In the genomic region with DNA sequence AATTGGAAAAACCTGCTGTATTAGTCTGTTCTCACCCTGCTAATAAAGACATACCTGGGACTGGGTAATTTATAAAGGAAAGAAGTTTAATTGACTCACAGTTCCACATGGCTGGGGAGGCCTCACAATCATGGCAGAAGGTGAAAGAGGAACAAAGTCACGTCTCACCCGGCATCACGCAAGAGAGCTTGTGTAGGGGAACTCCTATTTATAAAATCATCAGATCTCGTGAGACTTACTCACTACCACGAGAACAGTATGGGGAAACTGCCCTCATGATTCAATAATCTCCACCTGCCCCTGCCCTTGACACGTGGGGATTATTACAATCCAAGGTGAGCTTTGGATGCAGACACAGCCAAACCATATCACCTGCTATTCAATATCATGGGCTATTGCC, we compare ENCODE assay signal across 7 cellular contexts.
DNase-seq lines count a peak whose midpoint lies in the region; ATAC-seq, FAIRE-seq and TF ChIP-seq lines count a peak whose summit lies in the region.
"Not testable (repeated sequence)": the region's sequence is repeated elsewhere in the genome, so short reads cannot be mapped to it uniquely, and the experiment has no call there.

No MANE protein-coding gene starts in this region.

- TF ChIP-seq CTCF in NB4 (IDR thresholded peaks at IDR 0.05; ENCODE audit: low read depth, low read length); astrocyte (IDR thresholded peaks at IDR 0.05; ENCODE audit: insufficient read depth, low read depth, low read length): not testable (repeated sequence)

- H3K79me2 ChIP-seq in astrocyte (ENCODE audit: insufficient read depth, low read length) = not testable (repeated sequence)

- not testable (repeated sequence) for H3K36me3 ChIP-seq in astrocyte (ENCODE audit: insufficient read depth, low read length)

- not testable (repeated sequence) for H3K27me3 ChIP-seq in astrocyte (ENCODE audit: insufficient read depth, low read length)

- not testable (repeated sequence) for H2AFZ ChIP-seq in astrocyte (ENCODE audit: low read depth, low read length)

- not testable (repeated sequence) for H3K9me3 Mint-ChIP-seq in astrocyte (ENCODE audit: unreplicated experiment)

- not testable (repeated sequence) for DNase-seq in GM19239 (ENCODE audit: insufficient read length, low spot score); astrocyte (ENCODE audit: low read depth)
- peak; percentile 0 for DNase-seq in NB4 (ENCODE audit: low read depth)

- H3K4me3 Mint-ChIP-seq in astrocyte (ENCODE audit: unreplicated experiment) = not testable (repeated sequence)

- TF ChIP-seq POLR2A in NB4 (IDR thresholded peaks at IDR 0.05; ENCODE audit: extremely low read depth, insufficient read length) = not testable (repeated sequence)

- not testable (repeated sequence) for H3K36me3 Mint-ChIP-seq in astrocyte (ENCODE audit: low read depth, unreplicated experiment)

- H3K4me1 ChIP-seq in astrocyte (ENCODE audit: insufficient read depth, low read length) = not testable (repeated sequence)

- H3K4me3 ChIP-seq in NB4 (ENCODE audit: low read depth, low read length); astrocyte (ENCODE audit: insufficient read depth, low read depth, low read length): not testable (repeated sequence)

- not testable (repeated sequence) for H3K27ac Mint-ChIP-seq in astrocyte (ENCODE audit: unreplicated experiment)

- not testable (repeated sequence) for H3K9me3 ChIP-seq in astrocyte (ENCODE audit: insufficient read depth, low read depth, low read length)

- not testable (repeated sequence) for H3K4me2 ChIP-seq in astrocyte (ENCODE audit: low read length)

- FAIRE-seq in GM19239 (lab: Jason Lieb, UNC) (peak; percentile 35), astrocyte (lab: Jason Lieb, UNC) (peak; percentile 32)

- ATAC-seq in GM18498 (IDR thresholded peaks at IDR 0.05; ENCODE audit: unreplicated experiment) (peak; percentile 51), GM21723 (IDR thresholded peaks at IDR 0.05; ENCODE audit: unreplicated experiment) (peak; percentile 72), HG02938 (IDR thresholded peaks at IDR 0.05; ENCODE audit: unreplicated experiment) (peak; percentile 62), HG03432 (IDR thresholded peaks at IDR 0.05; ENCODE audit: unreplicated experiment) (peak; percentile 69)

- not testable (repeated sequence) for H3K27ac ChIP-seq in astrocyte (ENCODE audit: low read depth, low read length)

- H3K9ac ChIP-seq in astrocyte (ENCODE audit: low read length) = not testable (repeated sequence)

- not testable (repeated sequence) for H3K4me1 Mint-ChIP-seq in astrocyte (ENCODE audit: low read depth, unreplicated experiment)

- not testable (repeated sequence) for H3K27me3 Mint-ChIP-seq in astrocyte (ENCODE audit: low read depth, unreplicated experiment)

- H4K20me1 ChIP-seq in astrocyte (ENCODE audit: insufficient read depth, low read length) = not testable (repeated sequence)
